ENCODE assay signal across 30 cellular contexts in the genomic region with DNA sequence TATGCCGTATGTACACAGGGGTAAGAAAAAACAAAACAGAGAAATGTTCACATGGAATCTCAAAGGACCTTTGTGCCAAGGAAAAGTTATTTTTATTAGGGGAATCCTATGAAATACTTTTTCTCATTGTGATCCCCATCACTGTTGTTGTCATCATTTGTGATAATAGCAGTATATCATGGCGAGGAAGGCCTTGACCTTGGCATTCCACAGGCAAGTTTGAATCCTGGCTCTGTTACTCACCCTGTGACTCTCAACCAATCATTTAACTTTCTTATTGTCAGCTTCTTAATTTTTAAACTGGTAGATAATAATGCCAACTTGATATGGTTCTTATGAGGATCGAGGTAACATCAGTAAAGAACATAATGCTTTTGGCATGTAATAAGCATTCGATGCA.
"Had no signal": no experiment of that assay in that cellular context is flagged by ENCODE, and none has a peak within 500 bp of the region (broad histone marks: within the 10 kb centered on the region; RNA-seq: fewer than 3 reads in every experiment).

No MANE protein-coding gene starts in this region.

- H3K27me3 Mint-ChIP-seq: activated B cell treated with CpG ODN at 0.5 μM for 24 hours; activated CD4-positive, alpha-beta memory T cell treated with anti-CD3 and anti-CD28 coated beads, Interleukin-2, amount 10 ng/mL, durations not matched to agents 7 days and 5 days; activated CD4-positive, alpha-beta T cell treated with anti-CD3 and anti-CD28 coated beads, Interleukin-2, amount 10 ng/mL, durations not matched to agents 24 days and 14 days; activated CD8-positive, alpha-beta memory T cell treated with anti-CD3 and anti-CD28 coated beads, Interleukin-2, amount 10 ng/mL, durations not matched to agents 7 days and 5 days; activated naive CD8-positive, alpha-beta T cell treated with anti-CD3 and anti-CD28 coated beads for 36 hours; activated T-cell treated with anti-CD3 and anti-CD28 coated beads, Interleukin-2, amount 50 U/mL, for 24 hours; central memory CD8-positive, alpha-beta T cell had no signal

- H3K9me3 Mint-ChIP-seq: activated B cell treated with CpG ODN at 0.5 μM for 24 hours; activated CD4-positive, alpha-beta memory T cell treated with anti-CD3 and anti-CD28 coated beads, Interleukin-2, amount 10 ng/mL, durations not matched to agents 7 days and 5 days; activated CD4-positive, alpha-beta T cell treated with anti-CD3 and anti-CD28 coated beads, Interleukin-2, amount 10 ng/mL, durations not matched to agents 24 days and 14 days; activated naive CD4-positive, alpha-beta T cell treated with anti-CD3 and anti-CD28 coated beads for 36 hours; activated naive CD4-positive, alpha-beta T cell treated with anti-CD3 and anti-CD28 coated beads, Interleukin-2, amount 50 U/mL, for 72 hours; activated naive CD8-positive, alpha-beta T cell treated with anti-CD3 and anti-CD28 coated beads for 36 hours; activated T-cell treated with anti-CD3 and anti-CD28 coated beads, Interleukin-2, amount 50 U/mL, for 24 hours; activated T-helper 2 cell treated with anti-CD3 and anti-CD28 coated beads, Interferon-gamma antibody, Interleukin-2, Interleukin-4, amounts not matched to agents 10 μg/mL and 5 μg/mL and 100 μg/mL, durations not matched to agents 14 hours and 24 hours and 36 hours; central memory CD8-positive, alpha-beta T cell; T-helper 1 cell treated with Interleukin-12 subunit alpha and Interleukin-12 subunit beta and Interleukin-4 antibody, amounts not matched to agents 30 μg/mL and 1 μg/mL, for 36 hours; T-helper 2 cell treated with Interferon-gamma antibody and Interleukin-4, amounts not matched to agents 5 μg/mL and 100 μg/mL, for 36 hours had no signal

- DNase-seq: activated B cell treated with CpG ODN at 0.5 μM for 24 hours; activated CD4-positive, alpha-beta memory T cell treated with anti-CD3 and anti-CD28 coated beads, Interleukin-2, amount 10 ng/mL, durations not matched to agents 7 days and 5 days; activated CD4-positive, alpha-beta T cell treated with anti-CD3 and anti-CD28 coated beads, Interleukin-2, amount 50 U/mL, for 1 hour; activated CD4-positive, alpha-beta T cell treated with anti-CD3 and anti-CD28 coated beads, Interleukin-2, amount 50 U/mL, for 4 hours; activated CD4-positive, CD25-positive, alpha-beta regulatory T cell treated with anti-CD3 and anti-CD28 coated beads, Interleukin-2, amount 50 U/mL, for 72 hours; activated CD8-positive, alpha-beta memory T cell treated with anti-CD3 and anti-CD28 coated beads for 24 hours; activated CD8-positive, alpha-beta memory T cell treated with anti-CD3 and anti-CD28 coated beads, Interleukin-2, amount 10 ng/mL, durations not matched to agents 7 days and 5 days; activated CD8-positive, alpha-beta memory T cell treated with anti-CD3 and anti-CD28 coated beads, Interleukin-2, amount 50 U/mL, for 48 hours; activated effector memory CD4-positive, alpha-beta T cell treated with anti-CD3 and anti-CD28 coated beads, Interleukin-2, amount 50 U/mL, for 16 hours; activated naive CD4-positive, alpha-beta T cell; activated naive CD4-positive, alpha-beta T cell treated with anti-CD3 and anti-CD28 coated beads, Interleukin-2, amount 50 U/mL, for 16 hours; activated naive CD8-positive, alpha-beta T cell treated with anti-CD3 and anti-CD28 coated beads for 36 hours; activated T-cell treated with anti-CD3 and anti-CD28 coated beads, Interleukin-2, amount 50 U/mL, for 24 hours; activated T-cell treated with anti-CD3 and anti-CD28 coated beads, Interleukin-2, amount 50 U/mL, for 48 hours; amniotic stem cell; aorta; body of pancreas; T-helper 9 cell had no signal

- H3K9me3 ChIP-seq: body of pancreas, breast epithelium had no signal

- H3K27ac Mint-ChIP-seq: activated B cell treated with CpG ODN at 0.5 μM for 24 hours; activated CD4-positive, alpha-beta memory T cell treated with anti-CD3 and anti-CD28 coated beads, Interleukin-2, amount 10 ng/mL, durations not matched to agents 7 days and 5 days; activated CD4-positive, alpha-beta T cell treated with anti-CD3 and anti-CD28 coated beads, Interleukin-2, amount 10 ng/mL, durations not matched to agents 24 days and 14 days; activated CD8-positive, alpha-beta memory T cell treated with anti-CD3 and anti-CD28 coated beads, Interleukin-2, amount 10 ng/mL, durations not matched to agents 7 days and 5 days; activated CD8-positive, alpha-beta T cell treated with anti-CD3 and anti-CD28 coated beads, Interleukin-2, amount 10 ng/mL, durations not matched to agents 7 days and 5 days; activated naive CD4-positive, alpha-beta T cell treated with anti-CD3 and anti-CD28 coated beads for 36 hours; activated naive CD4-positive, alpha-beta T cell treated with anti-CD3 and anti-CD28 coated beads, Interleukin-2, amount 50 U/mL, for 72 hours; activated naive CD8-positive, alpha-beta T cell treated with anti-CD3 and anti-CD28 coated beads for 36 hours; activated T-cell treated with anti-CD3 and anti-CD28 coated beads, Interleukin-2, amount 50 U/mL, for 24 hours; activated T-helper 2 cell treated with anti-CD3 and anti-CD28 coated beads, Interferon-gamma antibody, Interleukin-2, Interleukin-4, amounts not matched to agents 10 μg/mL and 5 μg/mL and 100 μg/mL, durations not matched to agents 14 hours and 24 hours and 36 hours; T-helper 1 cell treated with Interleukin-12 subunit alpha and Interleukin-12 subunit beta and Interleukin-4 antibody, amounts not matched to agents 30 μg/mL and 1 μg/mL, for 36 hours; T-helper 2 cell treated with Interferon-gamma antibody and Interleukin-4, amounts not matched to agents 5 μg/mL and 100 μg/mL, for 36 hours had no signal

- H3K4me3 ChIP-seq: body of pancreas, breast epithelium had no signal

- H3K27ac ChIP-seq: body of pancreas, brain microvascular endothelial cell, breast epithelium, VCaP had no signal

- H3K36me3 ChIP-seq: brain microvascular endothelial cell, breast epithelium had no signal

- H3K36me3 Mint-ChIP-seq: activated CD8-positive, alpha-beta memory T cell treated with anti-CD3 and anti-CD28 coated beads, Interleukin-2, amount 10 ng/mL, durations not matched to agents 7 days and 5 days; activated naive CD4-positive, alpha-beta T cell treated with anti-CD3 and anti-CD28 coated beads, Interleukin-2, amount 50 U/mL, for 72 hours; activated naive CD8-positive, alpha-beta T cell treated with anti-CD3 and anti-CD28 coated beads for 36 hours had no signal

- FAIRE-seq: astrocyte had no signal

- H3K4me3 Mint-ChIP-seq: activated B cell treated with CpG ODN at 0.5 μM for 24 hours; activated CD4-positive, alpha-beta memory T cell treated with anti-CD3 and anti-CD28 coated beads, Interleukin-2, amount 10 ng/mL, durations not matched to agents 7 days and 5 days; activated CD4-positive, alpha-beta T cell treated with anti-CD3 and anti-CD28 coated beads, Interleukin-2, amount 10 ng/mL, durations not matched to agents 24 days and 14 days; activated CD8-positive, alpha-beta memory T cell treated with anti-CD3 and anti-CD28 coated beads, Interleukin-2, amount 10 ng/mL, durations not matched to agents 7 days and 5 days; activated CD8-positive, alpha-beta T cell treated with anti-CD3 and anti-CD28 coated beads, Interleukin-2, amount 10 ng/mL, durations not matched to agents 7 days and 5 days; activated naive CD4-positive, alpha-beta T cell treated with anti-CD3 and anti-CD28 coated beads for 36 hours; activated naive CD8-positive, alpha-beta T cell treated with anti-CD3 and anti-CD28 coated beads for 36 hours; activated T-cell treated with anti-CD3 and anti-CD28 coated beads, Interleukin-2, amount 50 U/mL, for 24 hours; central memory CD8-positive, alpha-beta T cell; T-helper 1 cell treated with Interleukin-12 subunit alpha and Interleukin-12 subunit beta and Interleukin-4 antibody, amounts not matched to agents 30 μg/mL and 1 μg/mL, for 36 hours; T-helper 2 cell treated with Interferon-gamma antibody and Interleukin-4, amounts not matched to agents 5 μg/mL and 100 μg/mL, for 36 hours had no signal

- H3K27me3 ChIP-seq: body of pancreas, brain microvascular endothelial cell, breast epithelium had no signal

- H3K4me1 ChIP-seq: body of pancreas, breast epithelium had no signal

- H3K4me1 Mint-ChIP-seq: activated B cell treated with CpG ODN at 0.5 μM for 24 hours; activated CD4-positive, alpha-beta memory T cell treated with anti-CD3 and anti-CD28 coated beads, Interleukin-2, amount 10 ng/mL, durations not matched to agents 7 days and 5 days; activated CD4-positive, alpha-beta T cell treated with anti-CD3 and anti-CD28 coated beads, Interleukin-2, amount 10 ng/mL, durations not matched to agents 24 days and 14 days; activated CD8-positive, alpha-beta memory T cell treated with anti-CD3 and anti-CD28 coated beads, Interleukin-2, amount 10 ng/mL, durations not matched to agents 7 days and 5 days; activated naive CD8-positive, alpha-beta T cell treated with anti-CD3 and anti-CD28 coated beads for 36 hours; central memory CD8-positive, alpha-beta T cell had no signal
